Comparison of ENCODE assay signal across 36 cellular contexts in the genomic region with DNA sequence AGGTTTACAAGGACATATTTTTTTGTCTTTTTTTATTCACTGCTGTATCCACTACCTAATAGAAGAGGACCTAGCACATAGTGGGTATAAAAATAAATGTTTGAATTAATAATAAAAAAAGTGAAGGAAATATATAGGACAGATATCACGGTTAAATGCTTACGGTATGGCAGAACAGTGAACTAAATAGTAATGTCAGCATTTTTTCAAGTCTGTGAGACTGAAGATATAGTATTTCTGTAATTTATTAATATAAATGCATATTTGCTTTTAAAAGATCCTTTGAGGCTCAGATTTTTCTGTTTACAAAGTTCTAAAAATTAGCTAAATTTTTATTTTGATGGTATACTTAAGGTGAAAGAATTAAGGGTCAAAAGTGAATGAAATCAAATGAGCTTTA.
"Had no signal": no experiment of that assay in that cellular context is flagged by ENCODE, and none has a peak within 500 bp of the region (broad histone marks: within the 10 kb centered on the region; RNA-seq: fewer than 3 reads in every experiment).

No MANE protein-coding gene starts in this region.

- H3K36me3 ChIP-seq: ascending aorta, cardiac muscle cell had no signal

- H3K4me3 ChIP-seq: ascending aorta, cardiac muscle cell had no signal

- H3K27me3 ChIP-seq: ascending aorta, cardiac muscle cell had no signal

- H3K4me1 ChIP-seq: ascending aorta had no signal

- H3K9me3 ChIP-seq: ascending aorta had no signal

- H3K27ac ChIP-seq: ascending aorta, cardiac muscle cell, VCaP had no signal

- DNase-seq: activated B cell treated with CpG ODN at 0.5 μM for 24 hours; activated CD4-positive, alpha-beta memory T cell treated with anti-CD3 and anti-CD28 coated beads for 36 hours; activated CD4-positive, alpha-beta T cell treated with anti-CD3 and anti-CD28 coated beads for 4 hours; activated CD4-positive, alpha-beta T cell treated with anti-CD3 and anti-CD28 coated beads, Interleukin-2, amount 10 ng/mL, durations not matched to agents 24 days and 14 days; activated CD4-positive, alpha-beta T cell treated with anti-CD3 and anti-CD28 coated beads, Interleukin-2, amount 50 U/mL, for 1 hour; activated CD4-positive, alpha-beta T cell treated with anti-CD3 and anti-CD28 coated beads, Interleukin-2, amount 50 U/mL, for 4 hours; activated CD4-positive, CD25-positive, alpha-beta regulatory T cell treated with anti-CD3 and anti-CD28 coated beads, Interleukin-2, amount 50 U/mL, for 72 hours; activated CD8-positive, alpha-beta memory T cell treated with anti-CD3 and anti-CD28 coated beads, Interleukin-2, amount 50 U/mL, for 4 hours; activated CD8-positive, alpha-beta T cell treated with anti-CD3 and anti-CD28 coated beads for 36 hours; activated effector memory CD4-positive, alpha-beta T cell treated with Interleukin-2 at 50 U/mL for 16 hours; activated gamma-delta T cell; activated naive CD4-positive, alpha-beta T cell treated with anti-CD3 and anti-CD28 coated beads, Interleukin-2, amount 10 ng/mL, durations not matched to agents 7 days and 5 days; activated naive CD4-positive, alpha-beta T cell treated with Interleukin-2 at 50 U/mL for 16 hours; activated naive CD8-positive, alpha-beta T cell treated with anti-CD3 and anti-CD28 coated beads, Interleukin-2, amount 10 ng/mL, durations not matched to agents 7 days and 5 days; activated naive CD8-positive, alpha-beta T cell treated with anti-CD3 and anti-CD28 coated beads, Interleukin-2, amount 50 U/mL, for 24 hours; activated T-cell treated with anti-CD3 and anti-CD28 coated beads for 4 hours; activated T-cell treated with anti-CD3 and anti-CD28 coated beads, Interleukin-2, amount 50 U/mL, for 1 hour; activated T-cell treated with anti-CD3 and anti-CD28 coated beads, Interleukin-2, amount 50 U/mL, for 48 hours; amygdala; anterior cingulate cortex; caudate nucleus; cerebellar nuclear complex; T-helper 1 cell; T-helper 2 cell; T-helper 9 cell had no signal

- H3K9me3 Mint-ChIP-seq: activated B cell treated with CpG ODN at 0.5 μM for 24 hours; activated CD4-positive, alpha-beta T cell treated with anti-CD3 and anti-CD28 coated beads, Interleukin-2, amount 10 ng/mL, durations not matched to agents 24 days and 14 days; activated naive CD4-positive, alpha-beta T cell treated with anti-CD3 and anti-CD28 coated beads, Interleukin-2, amount 10 ng/mL, durations not matched to agents 7 days and 5 days; activated naive CD4-positive, alpha-beta T cell treated with anti-CD3 and anti-CD28 coated beads, Interleukin-2, amount 50 U/mL, for 24 hours; activated naive CD8-positive, alpha-beta T cell treated with anti-CD3 and anti-CD28 coated beads, Interleukin-2, amount 10 ng/mL, durations not matched to agents 7 days and 5 days; brain; T-helper 1 cell treated with Interleukin-12 subunit alpha and Interleukin-12 subunit beta and Interleukin-4 antibody, amounts not matched to agents 30 μg/mL and 1 μg/mL, for 36 hours had no signal

- ATAC-seq: activated CD8-positive, alpha-beta T cell treated with anti-CD3 and anti-CD28 coated beads for 36 hours; activated naive CD8-positive, alpha-beta T cell treated with anti-CD3 and anti-CD28 coated beads, Interleukin-2, amount 50 U/mL, for 24 hours had no signal

- FAIRE-seq: bronchial epithelial cell, TTC549 had no signal

- H3K27me3 Mint-ChIP-seq: activated B cell treated with CpG ODN at 0.5 μM for 24 hours; activated CD4-positive, alpha-beta memory T cell treated with anti-CD3 and anti-CD28 coated beads for 36 hours; activated CD4-positive, alpha-beta T cell treated with anti-CD3 and anti-CD28 coated beads, Interleukin-2, amount 10 ng/mL, durations not matched to agents 24 days and 14 days; activated CD8-positive, alpha-beta T cell treated with anti-CD3 and anti-CD28 coated beads for 36 hours; activated naive CD4-positive, alpha-beta T cell treated with anti-CD3 and anti-CD28 coated beads, Interleukin-2, amount 10 ng/mL, durations not matched to agents 7 days and 5 days; activated naive CD4-positive, alpha-beta T cell treated with anti-CD3 and anti-CD28 coated beads, Interleukin-2, amount 50 U/mL, for 24 hours; activated naive CD8-positive, alpha-beta T cell; activated naive CD8-positive, alpha-beta T cell treated with anti-CD3 and anti-CD28 coated beads, Interleukin-2, amount 10 ng/mL, durations not matched to agents 7 days and 5 days; activated naive CD8-positive, alpha-beta T cell treated with anti-CD3 and anti-CD28 coated beads, Interleukin-2, amount 50 U/mL, for 24 hours; brain; central memory CD8-positive, alpha-beta T cell had no signal

- H3K4me3 Mint-ChIP-seq: activated B cell treated with CpG ODN at 0.5 μM for 24 hours; activated CD4-positive, alpha-beta memory T cell treated with anti-CD3 and anti-CD28 coated beads for 36 hours; activated CD4-positive, alpha-beta T cell treated with anti-CD3 and anti-CD28 coated beads, Interleukin-2, amount 10 ng/mL, durations not matched to agents 24 days and 14 days; activated CD8-positive, alpha-beta T cell treated with anti-CD3 and anti-CD28 coated beads for 36 hours; activated naive CD4-positive, alpha-beta T cell treated with anti-CD3 and anti-CD28 coated beads, Interleukin-2, amount 10 ng/mL, durations not matched to agents 7 days and 5 days; activated naive CD4-positive, alpha-beta T cell treated with anti-CD3 and anti-CD28 coated beads, Interleukin-2, amount 50 U/mL, for 24 hours; activated naive CD8-positive, alpha-beta T cell; activated naive CD8-positive, alpha-beta T cell treated with anti-CD3 and anti-CD28 coated beads, Interleukin-2, amount 10 ng/mL, durations not matched to agents 7 days and 5 days; activated naive CD8-positive, alpha-beta T cell treated with anti-CD3 and anti-CD28 coated beads, Interleukin-2, amount 50 U/mL, for 24 hours; brain; central memory CD8-positive, alpha-beta T cell; T-helper 1 cell treated with Interleukin-12 subunit alpha and Interleukin-12 subunit beta and Interleukin-4 antibody, amounts not matched to agents 30 μg/mL and 1 μg/mL, for 36 hours; T-helper 2 cell treated with Interferon-gamma antibody and Interleukin-4, amounts not matched to agents 5 μg/mL and 100 μg/mL, for 36 hours had no signal

- H3K4me1 Mint-ChIP-seq: activated B cell treated with CpG ODN at 0.5 μM for 24 hours; activated CD4-positive, alpha-beta T cell treated with anti-CD3 and anti-CD28 coated beads, Interleukin-2, amount 10 ng/mL, durations not matched to agents 24 days and 14 days; activated naive CD4-positive, alpha-beta T cell treated with anti-CD3 and anti-CD28 coated beads, Interleukin-2, amount 10 ng/mL, durations not matched to agents 7 days and 5 days; activated naive CD4-positive, alpha-beta T cell treated with anti-CD3 and anti-CD28 coated beads, Interleukin-2, amount 50 U/mL, for 24 hours; activated naive CD8-positive, alpha-beta T cell treated with anti-CD3 and anti-CD28 coated beads, Interleukin-2, amount 10 ng/mL, durations not matched to agents 7 days and 5 days; activated naive CD8-positive, alpha-beta T cell treated with anti-CD3 and anti-CD28 coated beads, Interleukin-2, amount 50 U/mL, for 24 hours; central memory CD8-positive, alpha-beta T cell had no signal

- H3K36me3 Mint-ChIP-seq: activated CD4-positive, alpha-beta memory T cell treated with anti-CD3 and anti-CD28 coated beads for 36 hours; activated naive CD4-positive, alpha-beta T cell treated with anti-CD3 and anti-CD28 coated beads, Interleukin-2, amount 10 ng/mL, durations not matched to agents 7 days and 5 days; activated naive CD4-positive, alpha-beta T cell treated with anti-CD3 and anti-CD28 coated beads, Interleukin-2, amount 50 U/mL, for 24 hours; activated naive CD8-positive, alpha-beta T cell; activated naive CD8-positive, alpha-beta T cell treated with anti-CD3 and anti-CD28 coated beads, Interleukin-2, amount 10 ng/mL, durations not matched to agents 7 days and 5 days; brain had no signal
